Comparison of ENCODE assay signal across 2 cellular contexts in genomic region chr12:1579626-1580025, GRCh38.
TF ChIP-seq lines count a peak whose summit lies in the region.

No MANE protein-coding gene starts in this region.

TF ChIP-seq in SK-N-SH, 30 proteins besides CTCF, POLR2A, EP300 and RAD21 (continued from another document):
- TF ChIP-seq TAF1 (IDR thresholded peaks at IDR 0.05; ENCODE audit: borderline replicate concordance, low read depth, low read length) (no peak), EZH2phosphoT487 (IDR thresholded peaks at IDR 0.05; ENCODE audit: borderline replicate concordance, low read depth) (no peak), MAX (IDR thresholded peaks at IDR 0.05; ENCODE audit: low read depth) (no peak), FOSL2 (IDR thresholded peaks at IDR 0.05; ENCODE audit: borderline replicate concordance, low read depth) (no peak; the same call in 1 of the 2 replicates), NRF1 (IDR thresholded peaks at IDR 0.05; ENCODE audit: low read depth, low read length) (no peak), TEAD4 (IDR thresholded peaks at IDR 0.05; ENCODE audit: borderline replicate concordance, insufficient read depth) (no peak), GABPA (IDR thresholded peaks at IDR 0.05; ENCODE audit: low read depth) (no peak), FOXJ3 (CRISPR knock-in tag; IDR thresholded peaks at IDR 0.05) (no peak), YY1 (IDR thresholded peaks at IDR 0.05; ENCODE audit: low read depth) (no peak), GATA2 (CRISPR knock-in tag; IDR thresholded peaks at IDR 0.05) (no peak)

TF ChIP-seq in SK-N-SH treated with all-trans-retinoic acid at 6 μM for 48 hours, 23 proteins besides CTCF, POLR2A, EP300 and RAD21 (continued from another document):
- TF ChIP-seq PATZ1 (CRISPR knock-in tag; IDR thresholded peaks at IDR 0.05; ENCODE audit: borderline replicate concordance) = no peak
- TF ChIP-seq RARB (CRISPR knock-in tag; IDR thresholded peaks at IDR 0.05) = no peak
- no peak for TF ChIP-seq TSHZ2 (CRISPR knock-in tag; IDR thresholded peaks at IDR 0.05)
